32 cellular contexts compared by ENCODE assay signal in genomic region chr10:72642318-72642717, GRCh38.
"Had no signal": no experiment of that assay in that cellular context is flagged by ENCODE, and none has a peak within 500 bp of the region (broad histone marks: within the 10 kb centered on the region; RNA-seq: fewer than 3 reads in every experiment).

No MANE protein-coding gene starts in this region.

- H3K27ac ChIP-seq: adrenal gland, ascending aorta, body of pancreas, brain microvascular endothelial cell, breast epithelium, cardiac muscle cell had no signal

- H3K27me3 ChIP-seq: adrenal gland, ascending aorta, body of pancreas, brain microvascular endothelial cell, breast epithelium, cardiac muscle cell had no signal

- H3K4me1 ChIP-seq: breast epithelium had no signal

- H3K4me3 ChIP-seq: adrenal gland, ascending aorta, body of pancreas, breast epithelium, cardiac muscle cell had no signal

- DNase-seq: activated effector memory CD4-positive, alpha-beta T cell treated with anti-CD3 and anti-CD28 coated beads, Interleukin-2, amount 50 U/mL, for 16 hours; activated effector memory CD4-positive, alpha-beta T cell treated with Interleukin-2 at 50 U/mL for 16 hours; activated gamma-delta T cell; activated gamma-delta T cell treated with Interleukin-2 at 50 U/mL for 16 hours; activated naive CD4-positive, alpha-beta T cell; activated naive CD4-positive, alpha-beta T cell treated with anti-CD3 and anti-CD28 coated beads for 36 hours; activated naive CD4-positive, alpha-beta T cell treated with anti-CD3 and anti-CD28 coated beads, Interleukin-2, amount 10 ng/mL, durations not matched to agents 7 days and 5 days; activated naive CD4-positive, alpha-beta T cell treated with anti-CD3 and anti-CD28 coated beads, Interleukin-2, amount 50 U/mL, for 16 hours; activated naive CD4-positive, alpha-beta T cell treated with Interleukin-2 at 50 U/mL for 16 hours; activated naive CD8-positive, alpha-beta T cell treated with anti-CD3 and anti-CD28 coated beads for 36 hours; activated naive CD8-positive, alpha-beta T cell treated with anti-CD3 and anti-CD28 coated beads, Interleukin-2, amount 10 ng/mL, durations not matched to agents 7 days and 5 days; activated naive CD8-positive, alpha-beta T cell treated with anti-CD3 and anti-CD28 coated beads, Interleukin-2, amount 50 U/mL, for 24 hours; activated T-cell treated with anti-CD3 and anti-CD28 coated beads, Interleukin-2, amount 50 U/mL, for 4 hours; activated T-cell treated with anti-CD3 and anti-CD28 coated beads, Interleukin-2, amount 50 U/mL, for 48 hours; activated T-cell treated with anti-CD3 and anti-CD28 coated beads, Interleukin-2, amount 50 U/mL, for 72 hours; adrenal gland; amniotic stem cell; amygdala; anterior cingulate cortex; aorta; body of pancreas; brain microvascular endothelial cell; caudate nucleus; central memory CD4-positive, alpha-beta T cell; cerebellar nuclear complex had no signal

- H3K9me3 ChIP-seq: adrenal gland, ascending aorta, body of pancreas, breast epithelium had no signal

- H3K36me3 ChIP-seq: adrenal gland, ascending aorta, brain microvascular endothelial cell, breast epithelium, cardiac muscle cell had no signal

- FAIRE-seq: astrocyte, bronchial epithelial cell had no signal

- ATAC-seq: activated naive CD4-positive, alpha-beta T cell treated with anti-CD3 and anti-CD28 coated beads, Interleukin-2, amount 50 U/mL, for 72 hours; activated naive CD8-positive, alpha-beta T cell treated with anti-CD3 and anti-CD28 coated beads, Interleukin-2, amount 50 U/mL, for 24 hours; activated T-cell treated with anti-CD3 and anti-CD28 coated beads, Interleukin-2, amount 50 U/mL, for 4 hours; activated T-cell treated with anti-CD3 and anti-CD28 coated beads, Interleukin-2, amount 50 U/mL, for 72 hours; activated T-helper 17 cell treated with anti-CD3 and anti-CD28 coated beads, Interleukin-2, amount 50 U/mL, for 72 hours; body of pancreas had no signal
